In genomic region chr9:92719028-92719647, GRCh38 we compare ENCODE assay signal across 1 cellular context.
TF ChIP-seq lines count a peak whose summit lies in the region.

No MANE protein-coding gene starts in this region.

TF ChIP-seq in GM12878, 131 proteins besides CTCF, POLR2A, EP300 and RAD21:
- TF ChIP-seq BCL3 (IDR thresholded peaks at IDR 0.05; ENCODE audit: borderline replicate concordance, insufficient read depth, low read depth, low read length, poor library complexity, severe bottlenecking) (peak; percentile 27), E4F1 (IDR thresholded peaks at IDR 0.05; ENCODE audit: borderline replicate concordance, partially characterized antibody) (no peak)
